20 cellular contexts compared by ENCODE assay signal in genomic region chr20:53087034-53087777, GRCh38.
DNase-seq lines count a peak whose midpoint lies in the region; ATAC-seq and TF ChIP-seq lines count a peak whose summit lies in the region.
"Had no signal": no experiment of that assay in that cellular context is flagged by ENCODE, and none has a peak within 500 bp of the region (broad histone marks: within the 10 kb centered on the region; RNA-seq: fewer than 3 reads in every experiment).

No MANE protein-coding gene starts in this region.

- no peak for TF ChIP-seq EP300 in suprapubic skin (IDR thresholded peaks at IDR 0.05)

- peaks cover 6% of the 10 kb centered on the region for H3K36me3 Mint-ChIP-seq in activated CD4-positive, alpha-beta T cell treated with anti-CD3 and anti-CD28 coated beads for 36 hours (ENCODE audit: low read depth)
- H3K36me3 Mint-ChIP-seq: mesothelial cell of epicardium had no signal

- no peaks in the 10 kb centered on the region for H3K27me3 Mint-ChIP-seq in activated CD4-positive, alpha-beta T cell treated with anti-CD3 and anti-CD28 coated beads for 36 hours

- no peak for DNase-seq in activated CD4-positive, alpha-beta T cell treated with anti-CD3 and anti-CD28 coated beads for 36 hours
- DNase-seq in activated CD4-positive, alpha-beta T cell treated with anti-CD3 and anti-CD28 coated beads for 48 hours = no peak
- DNase-seq in body of pancreas (peak in 2 of 4 donors; percentile 13 to 16), left lung (no peak), suprapubic skin (ENCODE audit: low spot score in 2 of 2) (no peak), NCI-H1436 (lab: John Stamatoyannopoulos, UW) (no peak)
- DNase-seq in stimulated activated CD4-positive, alpha-beta T cell treated with anti-CD3 and anti-CD28 coated beads, Interleukin-4, amount 100 ng/mL, for 24 hours = no peak
- DNase-seq: 8988T; activated CD4-positive, CD25-positive, alpha-beta regulatory T cell; activated gamma-delta T cell treated with Interleukin-2 at 50 U/mL for 16 hours; hypothalamus; MV-4-11; NCI-H2029; NCI-H446; nephron progenitor cell; NK-92 treated with Interleukin-12 subunit alpha and Interleukin-12 subunit beta, amount 100 ng/mL, for 24 hours; SK-N-SH; thyroid gland had no signal

- H3K4me1 ChIP-seq in body of pancreas = no peaks in the 10 kb centered on the region
- H3K4me1 ChIP-seq in left lung = no peaks in the 10 kb centered on the region
- H3K4me1 ChIP-seq in suprapubic skin = peaks cover 13% of the 10 kb centered on the region
- H3K4me1 ChIP-seq: thyroid gland had no signal

- intact Hi-C loops in activated CD4-positive, alpha-beta T cell treated with anti-CD3 and anti-CD28 coated beads for 36 hours (cut with DNase I, micrococcal nuclease) = no loop called here
- intact Hi-C loops in body of pancreas (cut with DNase I) (no loop called here), left lung (cut with DNase I) (no loop called here)

- H3K4me3 Mint-ChIP-seq in activated CD4-positive, alpha-beta T cell treated with anti-CD3 and anti-CD28 coated beads for 36 hours = no peak overlapping the region
- H3K4me3 Mint-ChIP-seq: mesothelial cell of epicardium, nephron progenitor cell had no signal

- no peak overlapping the region for H3K4me3 ChIP-seq in body of pancreas
- H3K4me3 ChIP-seq in left lung = no peak overlapping the region
- H3K4me3 ChIP-seq in suprapubic skin = no peak overlapping the region
- H3K4me3 ChIP-seq: thyroid gland had no signal

- 43 to 59% methylated on average over 8 of the region's 8 CpGs for WGBS in body of pancreas, 2 donors
- WGBS in suprapubic skin = 59% methylated on average over 8 of the region's 8 CpGs

- CTCF ChIA-PET in activated CD4-positive, alpha-beta T cell treated with anti-CD3 and anti-CD28 coated beads for 36 hours (lab: Charles Lee) = no interaction called here

- TF ChIP-seq CTCF in body of pancreas (IDR thresholded peaks at IDR 0.05) (no peak), left lung (IDR thresholded peaks at IDR 0.05) (no peak), suprapubic skin (IDR thresholded peaks at IDR 0.05) (no peak)

- H3K27ac ChIP-seq in body of pancreas (peak overlapping the region in 1 of 4 donors; percentile 28), left lung (no peak overlapping the region), suprapubic skin (peak overlapping the region; percentile 40)
- H3K27ac ChIP-seq: thyroid gland had no signal

- H3K27me3 ChIP-seq in body of pancreas (no peaks in the 10 kb centered on the region), left lung (no peaks in the 10 kb centered on the region), suprapubic skin (no peaks in the 10 kb centered on the region)
- H3K27me3 ChIP-seq: thyroid gland had no signal

- POLR2A ChIA-PET in activated CD4-positive, alpha-beta T cell treated with anti-CD3 and anti-CD28 coated beads for 36 hours (lab: Charles Lee) = interaction anchor here (0.7 kb wide), 1 partner anchor 138 kb away, joined by 5 read pairs; no protein-coding TSS in a partner anchor

- peak overlapping the region; percentile 5 for H3K27ac Mint-ChIP-seq in activated CD4-positive, alpha-beta T cell treated with anti-CD3 and anti-CD28 coated beads for 36 hours
- H3K27ac Mint-ChIP-seq: mesothelial cell of epicardium, nephron progenitor cell had no signal

- H3K9me3 Mint-ChIP-seq in activated CD4-positive, alpha-beta T cell treated with anti-CD3 and anti-CD28 coated beads for 36 hours (ENCODE audit: low read depth) = no peaks in the 10 kb centered on the region
- H3K9me3 Mint-ChIP-seq: mesothelial cell of epicardium, nephron progenitor cell had no signal

- H3K9me3 ChIP-seq in body of pancreas (no peaks in the 10 kb centered on the region), left lung (no peaks in the 10 kb centered on the region), suprapubic skin (no peaks in the 10 kb centered on the region)
- H3K9me3 ChIP-seq: SK-N-SH, thyroid gland had no signal

- H3K36me3 ChIP-seq in body of pancreas (replicated peaks in 1 of 2; ENCODE audit: insufficient read depth in 1 of 2, low read depth in 2 of 2) = no peaks in the 10 kb centered on the region
- H3K36me3 ChIP-seq in left lung = no peaks in the 10 kb centered on the region
- no peaks in the 10 kb centered on the region for H3K36me3 ChIP-seq in suprapubic skin
- H3K36me3 ChIP-seq: thyroid gland had no signal

- H3K4me1 Mint-ChIP-seq in activated CD4-positive, alpha-beta T cell treated with anti-CD3 and anti-CD28 coated beads for 36 hours = peaks cover 44% of the 10 kb centered on the region

- no peak for TF ChIP-seq POLR2A in body of pancreas (IDR thresholded peaks at IDR 0.05)
- TF ChIP-seq POLR2A in suprapubic skin (IDR thresholded peaks at IDR 0.05) = no peak

- ATAC-seq in activated CD4-positive, alpha-beta T cell treated with anti-CD3 and anti-CD28 coated beads for 36 hours = peak; percentile 58
- ATAC-seq in body of pancreas = peak; percentile 30
- peak; percentile 23 for ATAC-seq in left lung
- no peak for ATAC-seq in HG03108 (IDR thresholded peaks at IDR 0.05; ENCODE audit: unreplicated experiment)
